ENCODE assay signal across 1 cellular context in the genomic region with DNA sequence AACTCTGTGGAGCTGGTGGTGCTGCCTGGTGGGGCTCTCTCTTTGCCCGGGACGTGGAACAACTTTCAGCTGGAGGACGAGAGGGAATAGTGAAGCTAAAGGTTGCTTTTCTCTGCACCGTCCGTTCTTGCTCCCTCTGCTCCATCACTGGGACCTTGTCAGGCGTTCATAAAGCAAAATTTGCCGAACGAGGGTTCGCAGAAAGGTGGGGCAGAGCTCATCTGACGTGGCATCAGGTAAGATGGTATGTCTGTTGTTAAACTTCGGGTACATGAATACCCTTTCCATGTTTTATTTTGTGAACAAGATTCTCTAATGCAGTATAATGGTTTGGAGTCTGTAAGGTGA.
TF ChIP-seq lines count a peak whose summit lies in the region.

No MANE protein-coding gene starts in this region.

TF ChIP-seq in neural cell, 6 proteins besides CTCF, POLR2A, EP300 and RAD21 (continued from another document):
- TF ChIP-seq, protein P1, sequence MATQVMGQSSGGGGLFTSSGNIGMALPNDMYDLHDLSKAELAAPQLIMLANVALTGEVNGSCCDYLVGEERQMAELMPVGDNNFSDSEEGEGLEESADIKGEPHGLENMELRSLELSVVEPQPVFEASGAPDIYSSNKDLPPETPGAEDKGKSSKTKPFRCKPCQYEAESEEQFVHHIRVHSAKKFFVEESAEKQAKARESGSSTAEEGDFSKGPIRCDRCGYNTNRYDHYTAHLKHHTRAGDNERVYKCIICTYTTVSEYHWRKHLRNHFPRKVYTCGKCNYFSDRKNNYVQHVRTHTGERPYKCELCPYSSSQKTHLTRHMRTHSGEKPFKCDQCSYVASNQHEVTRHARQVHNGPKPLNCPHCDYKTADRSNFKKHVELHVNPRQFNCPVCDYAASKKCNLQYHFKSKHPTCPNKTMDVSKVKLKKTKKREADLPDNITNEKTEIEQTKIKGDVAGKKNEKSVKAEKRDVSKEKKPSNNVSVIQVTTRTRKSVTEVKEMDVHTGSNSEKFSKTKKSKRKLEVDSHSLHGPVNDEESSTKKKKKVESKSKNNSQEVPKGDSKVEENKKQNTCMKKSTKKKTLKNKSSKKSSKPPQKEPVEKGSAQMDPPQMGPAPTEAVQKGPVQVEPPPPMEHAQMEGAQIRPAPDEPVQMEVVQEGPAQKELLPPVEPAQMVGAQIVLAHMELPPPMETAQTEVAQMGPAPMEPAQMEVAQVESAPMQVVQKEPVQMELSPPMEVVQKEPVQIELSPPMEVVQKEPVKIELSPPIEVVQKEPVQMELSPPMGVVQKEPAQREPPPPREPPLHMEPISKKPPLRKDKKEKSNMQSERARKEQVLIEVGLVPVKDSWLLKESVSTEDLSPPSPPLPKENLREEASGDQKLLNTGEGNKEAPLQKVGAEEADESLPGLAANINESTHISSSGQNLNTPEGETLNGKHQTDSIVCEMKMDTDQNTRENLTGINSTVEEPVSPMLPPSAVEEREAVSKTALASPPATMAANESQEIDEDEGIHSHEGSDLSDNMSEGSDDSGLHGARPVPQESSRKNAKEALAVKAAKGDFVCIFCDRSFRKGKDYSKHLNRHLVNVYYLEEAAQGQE (IDR thresholded peaks at IDR 0.05; ENCODE audit: borderline replicate concordance): no peak
